15 cellular contexts compared by ENCODE assay signal in the genomic region with DNA sequence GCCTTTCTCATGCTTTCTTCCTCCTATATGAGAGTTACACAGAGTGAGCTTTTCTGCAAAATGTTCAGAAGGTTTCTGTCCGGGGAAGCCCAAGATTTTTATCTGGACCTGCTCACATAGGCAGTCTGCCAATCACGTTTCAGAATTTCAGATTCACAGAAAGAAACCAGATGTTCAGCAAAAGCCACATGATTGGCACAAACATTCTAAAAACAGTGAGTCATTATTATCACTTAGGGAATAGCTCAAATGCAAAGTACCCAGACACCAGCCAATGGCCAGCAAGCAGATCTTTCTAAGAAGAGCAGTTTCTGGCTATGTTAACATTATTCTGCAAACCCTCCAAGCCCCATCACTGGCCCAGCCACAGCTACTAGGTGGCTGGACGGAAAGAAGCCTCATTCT.
A peak's percentile ranks its signal among the peaks of the same experiment; 100 is the strongest.
DNase-seq lines count a peak whose midpoint lies in the region; ATAC-seq lines count a peak whose summit lies in the region.
"Had no signal": no experiment of that assay in that cellular context is flagged by ENCODE, and none has a peak within 500 bp of the region (broad histone marks: within the 10 kb centered on the region; RNA-seq: fewer than 3 reads in every experiment).

No MANE protein-coding gene starts in this region.

- H3K79me2 ChIP-seq in GM23248 (ENCODE audit: insufficient read depth): no peaks in the 10 kb centered on the region
- H3K79me2 ChIP-seq: hepatocyte had no signal

- H3K9ac ChIP-seq in GM23248: no peak overlapping the region

- no peaks in the 10 kb centered on the region for H3K9me2 ChIP-seq in GM23248 (ENCODE audit: insufficient read depth)

- 0 to 1% methylated on average over 3 of the region's 3 CpGs for WGBS in GM23248 (ENCODE audit: low coverage in 1 of 2, low lambda C conversion rate in 2 of 2, missing lambda C conversion rate in 2 of 2), 2 experiments
- 83 to 88% methylated on average over 1 to 2 of the region's 3 CpGs for WGBS in mesodermal cell (ENCODE audit: insufficient coverage in 2 of 2), 2 experiments

- peaks cover 0 to 6% of the 10 kb centered on the region in 2 donors for H3K9me3 Mint-ChIP-seq in activated T-cell treated with anti-CD3 and anti-CD28 coated beads, Interleukin-2, amount 50 U/mL, for 72 hours
- H3K9me3 Mint-ChIP-seq in activated T-helper 17 cell treated with anti-CD3 and anti-CD28 coated beads, Interleukin-2, amount 50 U/mL, for 72 hours: peaks cover 4% of the 10 kb centered on the region

- no peaks in the 10 kb centered on the region for H3K36me3 ChIP-seq in GM23248 (ENCODE audit: low read depth)
- no peaks in the 10 kb centered on the region for H3K36me3 ChIP-seq in mesodermal cell (ENCODE audit: control insufficient read depth, insufficient read depth, low read length)
- H3K36me3 ChIP-seq: left ventricle myocardium inferior, SJCRH30, spleen had no signal

- H3K27ac Mint-ChIP-seq in activated T-cell treated with anti-CD3 and anti-CD28 coated beads, Interleukin-2, amount 50 U/mL, for 72 hours: peak overlapping the region; percentile 5
- peak overlapping the region; percentile 38 for H3K27ac Mint-ChIP-seq in activated T-helper 17 cell treated with anti-CD3 and anti-CD28 coated beads, Interleukin-2, amount 50 U/mL, for 72 hours

- no peaks in the 10 kb centered on the region for H4K20me1 ChIP-seq in GM23248 (ENCODE audit: insufficient read depth)

- in situ Hi-C loops in GM23248 (cut with MboI): no loop called here

- peak; percentile 69 to 93 for ATAC-seq in activated T-cell treated with anti-CD3 and anti-CD28 coated beads, Interleukin-2, amount 50 U/mL, for 72 hours (replicated peaks in 1 of 2)
- peak; percentile 95 for ATAC-seq in activated T-helper 17 cell treated with anti-CD3 and anti-CD28 coated beads, Interleukin-2, amount 50 U/mL, for 72 hours (replicated peaks)
- ATAC-seq: GM12878 had no signal

- H3K4me2 ChIP-seq in GM23248 (ENCODE audit: unreplicated experiment): no peak overlapping the region
- H3K4me2 ChIP-seq: hepatocyte had no signal

- H3K36me3 Mint-ChIP-seq in activated T-cell treated with anti-CD3 and anti-CD28 coated beads, Interleukin-2, amount 50 U/mL, for 72 hours (ENCODE audit: insufficient read depth in 2 of 2): peaks cover 0 to 4% of the 10 kb centered on the region in 2 donors
- no peaks in the 10 kb centered on the region for H3K36me3 Mint-ChIP-seq in activated T-helper 17 cell treated with anti-CD3 and anti-CD28 coated beads, Interleukin-2, amount 50 U/mL, for 72 hours (ENCODE audit: low read depth)

- peak in 1 of 2 donors; percentile 37 for DNase-seq in activated T-cell treated with anti-CD3 and anti-CD28 coated beads, Interleukin-2, amount 50 U/mL, for 72 hours
- DNase-seq in activated T-cell treated with anti-CD3 and anti-CD28 coated beads for 4 hours (no peak), GM23248 (peak; percentile 20), activated gamma-delta T cell (lab: John Stamatoyannopoulos, UW) (no peak), HuH-7 (ENCODE audit: low spot score) (no peak)
- DNase-seq in effector CD4-positive, alpha-beta T cell: no peak
- DNase-seq: left ventricle myocardium inferior, NCI-H146, NCI-H69, SJCRH30, spleen had no signal

- no peak overlapping the region for H3K27ac ChIP-seq in GM23248
- H3K27ac ChIP-seq in mesodermal cell (ENCODE audit: low read depth, low read length, severe bottlenecking): peak overlapping the region; percentile 62
- H3K27ac ChIP-seq: hepatocyte, left ventricle myocardium inferior, SJCRH30, spleen had no signal

- H3K27me3 Mint-ChIP-seq in activated T-cell treated with anti-CD3 and anti-CD28 coated beads, Interleukin-2, amount 50 U/mL, for 72 hours (ENCODE audit: low read depth): no peaks in the 10 kb centered on the region
- H3K27me3 Mint-ChIP-seq in activated T-helper 17 cell treated with anti-CD3 and anti-CD28 coated beads, Interleukin-2, amount 50 U/mL, for 72 hours: no peaks in the 10 kb centered on the region

- no peaks in the 10 kb centered on the region for H3K27me3 ChIP-seq in GM23248 (replicated peaks; ENCODE audit: insufficient read depth)
- H3K27me3 ChIP-seq: hepatocyte, SJCRH30, spleen had no signal

- H2AFZ ChIP-seq in GM23248: no peak overlapping the region
- H2AFZ ChIP-seq: hepatocyte had no signal

- peak overlapping the region in 1 of 2 donors; percentile 0 for H3K4me3 Mint-ChIP-seq in activated T-cell treated with anti-CD3 and anti-CD28 coated beads, Interleukin-2, amount 50 U/mL, for 72 hours
- peak overlapping the region; percentile 3 for H3K4me3 Mint-ChIP-seq in activated T-helper 17 cell treated with anti-CD3 and anti-CD28 coated beads, Interleukin-2, amount 50 U/mL, for 72 hours

- no peaks in the 10 kb centered on the region for H3K4me1 Mint-ChIP-seq in activated T-cell treated with anti-CD3 and anti-CD28 coated beads, Interleukin-2, amount 50 U/mL, for 72 hours (ENCODE audit: low read depth)
- peaks cover 4% of the 10 kb centered on the region for H3K4me1 Mint-ChIP-seq in activated T-helper 17 cell treated with anti-CD3 and anti-CD28 coated beads, Interleukin-2, amount 50 U/mL, for 72 hours

- H3F3A ChIP-seq in GM23248 (ENCODE audit: insufficient read depth): no peaks in the 10 kb centered on the region

- no peaks in the 10 kb centered on the region for H3K9me3 ChIP-seq in GM23248 (ENCODE audit: low read depth)
- H3K9me3 ChIP-seq in mesodermal cell (ENCODE audit: control insufficient read depth, low read length): no peaks in the 10 kb centered on the region
- H3K9me3 ChIP-seq: left ventricle myocardium inferior, SJCRH30, spleen had no signal

- H3K4me3 ChIP-seq in GM23248: no peak overlapping the region
- H3K4me3 ChIP-seq in mesodermal cell (ENCODE audit: extremely low read depth, insufficient read depth, low read length, poor library complexity, severe bottlenecking): no peak overlapping the region
- H3K4me3 ChIP-seq: GM12878, hepatocyte, left ventricle myocardium inferior, SJCRH30, spleen had no signal

- H3K4me1 ChIP-seq in GM23248 (ENCODE audit: insufficient read depth) (no peaks in the 10 kb centered on the region), mesodermal cell (ENCODE audit: control insufficient read depth, insufficient read depth, low read length, poor library complexity, severe bottlenecking) (no peaks in the 10 kb centered on the region)
- H3K4me1 ChIP-seq: left ventricle myocardium inferior, SJCRH30, spleen had no signal
